Comparison of ENCODE assay signal across 8 cellular contexts in genomic region chr7:142669074-142669654, GRCh38.
A peak's percentile ranks its signal among the peaks of the same experiment; 100 is the strongest.
DNase-seq lines count a peak whose midpoint lies in the region; ATAC-seq and TF ChIP-seq lines count a peak whose summit lies in the region.

No MANE protein-coding gene starts in this region.

- H3K36me3 ChIP-seq in Caco-2 (ENCODE audit: control insufficient read depth, insufficient read depth, low read length) (no peaks in the 10 kb centered on the region), adipocyte (ENCODE audit: control insufficient read depth, insufficient read depth, low read length, severe bottlenecking) (no peaks in the 10 kb centered on the region), esophagus muscularis mucosa (no peaks in the 10 kb centered on the region)

- DNase-seq in Caco-2 (peak in 1 of 2 experiments; percentile 5), HS-5 (ENCODE audit: low read depth) (peak; percentile 13), adipocyte (ENCODE audit: low read depth) (peak; percentile 19), middle frontal gyrus (ENCODE audit: extremely low spot score, low spot score) (peak; percentile 14), RPMI8226 (no peak), esophagus muscularis mucosa (ENCODE audit: extremely low spot score) (no peak)
- DNase-seq in activated naive CD4-positive, alpha-beta T cell treated with anti-CD3 and anti-CD28 coated beads, Interleukin-2, amount 10 ng/mL, durations not matched to agents 7 days and 5 days: no peak

- TF ChIP-seq CTCF in Caco-2 (IDR thresholded peaks at IDR 0.05; ENCODE audit: insufficient read depth in 1 of 2, low read depth in 1 of 2, low read length in 1 of 2, severe bottlenecking in 1 of 2, unreplicated experiment in 1 of 2) (peak; percentile 7 to 27), esophagus muscularis mucosa (IDR thresholded peaks at IDR 0.05) (peak in 1 of 3 experiments; percentile 24)

- no TSS peak for BruUV-seq in Caco-2 (replicated peaks; lab: Mats Ljungman, UMichigan)

- CTCF ChIA-PET in Caco-2 (lab: Charles Lee): interaction anchor here (1.3 kb wide), 1 partner anchor 114 kb away, joined by 19 read pairs; no protein-coding TSS in a partner anchor
- CTCF ChIA-PET in activated naive CD4-positive, alpha-beta T cell treated with anti-CD3 and anti-CD28 coated beads, Interleukin-2, amount 10 ng/mL, durations not matched to agents 7 days and 5 days (lab: Charles Lee): interaction anchor here (0.9 to 7.2 kb wide), 3 partner anchors 114 to 144 kb away, joined by 3 to 66 read pairs (median 3); no protein-coding TSS in a partner anchor

- no peak for TF ChIP-seq POLR2A in esophagus muscularis mucosa (IDR thresholded peaks at IDR 0.05; ENCODE audit: low read depth)

- H3K4me1 Mint-ChIP-seq in Caco-2 (ENCODE audit: low read depth, unreplicated experiment): no peaks in the 10 kb centered on the region
- peaks cover 36% of the 10 kb centered on the region for H3K4me1 Mint-ChIP-seq in activated naive CD4-positive, alpha-beta T cell treated with anti-CD3 and anti-CD28 coated beads, Interleukin-2, amount 10 ng/mL, durations not matched to agents 7 days and 5 days

- no peaks in the 10 kb centered on the region for H3K9me3 Mint-ChIP-seq in Caco-2 (ENCODE audit: unreplicated experiment)
- H3K9me3 Mint-ChIP-seq in activated naive CD4-positive, alpha-beta T cell treated with anti-CD3 and anti-CD28 coated beads, Interleukin-2, amount 10 ng/mL, durations not matched to agents 7 days and 5 days: no peaks in the 10 kb centered on the region

- peaks cover 11% of the 10 kb centered on the region for H3K27me3 Mint-ChIP-seq in Caco-2 (ENCODE audit: insufficient read depth, unreplicated experiment)
- no peaks in the 10 kb centered on the region for H3K27me3 Mint-ChIP-seq in activated naive CD4-positive, alpha-beta T cell treated with anti-CD3 and anti-CD28 coated beads, Interleukin-2, amount 10 ng/mL, durations not matched to agents 7 days and 5 days

- no peak overlapping the region for H3K4me3 Mint-ChIP-seq in Caco-2 (ENCODE audit: unreplicated experiment)
- no peak overlapping the region for H3K4me3 Mint-ChIP-seq in activated naive CD4-positive, alpha-beta T cell treated with anti-CD3 and anti-CD28 coated beads, Interleukin-2, amount 10 ng/mL, durations not matched to agents 7 days and 5 days

- H3K27me3 ChIP-seq in Caco-2 (replicated peaks; ENCODE audit: control insufficient read depth, insufficient read depth, low read length) (no peaks in the 10 kb centered on the region), adipocyte (replicated peaks; ENCODE audit: control insufficient read depth, insufficient read depth, low read length) (no peaks in the 10 kb centered on the region), esophagus muscularis mucosa (no peaks in the 10 kb centered on the region)

- no peak overlapping the region for H3K4me3 ChIP-seq in Caco-2 (ENCODE audit: low read depth, low read length)
- H3K4me3 ChIP-seq in adipocyte (ENCODE audit: low read length): no peak overlapping the region
- H3K4me3 ChIP-seq in esophagus muscularis mucosa: no peak overlapping the region

- H3K27ac ChIP-seq in esophagus muscularis mucosa (replicated peaks in 1 of 4): no peak overlapping the region

- H3K27ac Mint-ChIP-seq in Caco-2 (ENCODE audit: unreplicated experiment): no peak overlapping the region
- no peak overlapping the region for H3K27ac Mint-ChIP-seq in activated naive CD4-positive, alpha-beta T cell treated with anti-CD3 and anti-CD28 coated beads, Interleukin-2, amount 10 ng/mL, durations not matched to agents 7 days and 5 days

- POLR2A ChIA-PET in Caco-2 (lab: Charles Lee): no interaction called here

- ATAC-seq in HG03571 (IDR thresholded peaks at IDR 0.05; ENCODE audit: unreplicated experiment): no peak

- 45% methylated on average over 2 of the region's 2 CpGs for WGBS in esophagus muscularis mucosa

- TF ChIP-seq EP300 in esophagus muscularis mucosa (IDR thresholded peaks at IDR 0.05): no peak

- intact Hi-C loops in Caco-2 (cut with micrococcal nuclease; ENCODE audit: unreplicated experiment) (loop anchor here (1.0 kb wide), 2 partner anchors 114 to 142 kb away; no protein-coding TSS in a partner anchor), esophagus muscularis mucosa (cut with DNase I) (no loop called here)

- no peaks in the 10 kb centered on the region for H3K36me3 Mint-ChIP-seq in Caco-2 (ENCODE audit: insufficient read depth, unreplicated experiment)
- H3K36me3 Mint-ChIP-seq in activated naive CD4-positive, alpha-beta T cell treated with anti-CD3 and anti-CD28 coated beads, Interleukin-2, amount 10 ng/mL, durations not matched to agents 7 days and 5 days: no peaks in the 10 kb centered on the region

- H3K9me3 ChIP-seq in Caco-2 (no peaks in the 10 kb centered on the region), adipocyte (ENCODE audit: control insufficient read depth, low read length) (no peaks in the 10 kb centered on the region), esophagus muscularis mucosa (no peaks in the 10 kb centered on the region)

- H3K4me1 ChIP-seq in Caco-2 (no peaks in the 10 kb centered on the region), adipocyte (ENCODE audit: control insufficient read depth, insufficient read depth, low read length) (no peaks in the 10 kb centered on the region), esophagus muscularis mucosa (no peaks in the 10 kb centered on the region)

- H3K9ac ChIP-seq in adipocyte (ENCODE audit: low read length): no peak overlapping the region

Comparison
In these comparisons a context has a peak if more than half of its experiments do, and no peak if none do; other contexts are left out.
1. DNase-seq: peak in HS-5 (single experiment), adipocyte (single experiment) and middle frontal gyrus (single experiment); none in RPMI8226 (single experiment), activated naive CD4-positive, alpha-beta T cell treated with anti-CD3 and anti-CD28 coated beads, Interleukin-2, amount 10 ng/mL, durations not matched to agents 7 days and 5 days (single experiment) and esophagus muscularis mucosa (single experiment).